ENCODE assay signal across 8 cellular contexts in genomic region chr2:32039447-32040219, GRCh38. TPM values are rescaled to one million over a fixed set of nuclear protein-coding genes. Genes with fewer than 3 reads are reported as not detected.
DNase-seq lines count a peak whose midpoint lies in the region; ATAC-seq, FAIRE-seq and TF ChIP-seq lines count a peak whose summit lies in the region.

DPY30 (minus strand) TSS chr2:32039805; CDS start chr2:32039456, 349 bp downstream.

- H3K27me3 ChIP-seq in DND-41 (ENCODE audit: insufficient read depth, low read length, poor library complexity) (no peaks in the 10 kb centered on the region), Karpas-422 (ENCODE audit: low read length) (no peaks in the 10 kb centered on the region), esophagus muscularis mucosa (no peaks in the 10 kb centered on the region), muscle layer of duodenum (ENCODE audit: low read depth, low read length) (no peaks in the 10 kb centered on the region)

- H2AFZ ChIP-seq in DND-41 (ENCODE audit: low read depth, low read length) (peak within 1 kb of the TSS; percentile 100), Karpas-422 (ENCODE audit: low read length) (peak within 1 kb of the TSS; percentile 29; the same call in 1 of the 2 replicates)

- ATAC-seq in DND-41 (ENCODE audit: insufficient read depth, low read depth) (peak; percentile 91), GM21825 (IDR thresholded peaks at IDR 0.05; ENCODE audit: unreplicated experiment) (peak; percentile 91)

- H3K27ac ChIP-seq in DND-41 (ENCODE audit: low read length) (peak within 1 kb of the TSS; percentile 98), Karpas-422 (ENCODE audit: low read length) (peak within 1 kb of the TSS; percentile 27; the same call in 1 of the 2 replicates), esophagus muscularis mucosa (replicated peaks in 1 of 4) (peak within 1 kb of the TSS; percentile 77 to 87 (median 84)), muscle layer of duodenum (ENCODE audit: low read length) (peak within 1 kb of the TSS; percentile 84)

- intact Hi-C loops in esophagus muscularis mucosa (cut with DNase I): loop anchor here (2.0 to 5.0 kb wide), 2 partner anchors 23 to 32 kb away; partner anchors contain the start of gene SPAST

- H3K4me1 ChIP-seq in DND-41 (ENCODE audit: insufficient read depth, low read length) (peaks cover 26% of the 10 kb centered on the region), Karpas-422 (ENCODE audit: low read length) (peaks cover 15% of the 10 kb centered on the region), esophagus muscularis mucosa (peaks cover 15 to 20% (median 16%) of the 10 kb centered on the region in 4 donors), muscle layer of duodenum (ENCODE audit: control insufficient read depth in 1 of 2, insufficient read depth in 2 of 2, low read length in 2 of 2) (peaks cover 0 to 6% of the 10 kb centered on the region in 2 donors)

- 0% methylated on average over 10 of the region's 43 CpGs for WGBS in esophagus muscularis mucosa

- no peaks in the 10 kb centered on the region for H3K9me2 ChIP-seq in Karpas-422 (replicated peaks; ENCODE audit: insufficient read depth, low read length)

- H4K20me1 ChIP-seq in DND-41 (ENCODE audit: insufficient read depth, low read length): no peaks in the 10 kb centered on the region
- H4K20me1 ChIP-seq in Karpas-422 (ENCODE audit: insufficient read depth, low read depth, low read length): no peaks in the 10 kb centered on the region

- H3K79me2 ChIP-seq in DND-41 (ENCODE audit: insufficient read depth, low read length) (peaks cover 34% of the 10 kb centered on the region), Karpas-422 (ENCODE audit: low read length) (peaks cover 22% of the 10 kb centered on the region)

- DNase-seq in DND-41: peak; percentile 91
- peak; percentile 97 for DNase-seq in Karpas-422
- peak; percentile 84 for DNase-seq in RCC 7860 (ENCODE audit: low spot score)
- peak; percentile 91 to 93 for DNase-seq in activated T-cell treated with anti-CD3 and anti-CD28 coated beads, Interleukin-2, amount 50 U/mL, for 48 hours
- DNase-seq in esophagus muscularis mucosa (ENCODE audit: extremely low spot score): peak; percentile 96
- peak; percentile 81 for DNase-seq in stimulated activated CD8-positive, alpha-beta memory T cell treated with anti-CD3 and anti-CD28 coated beads, Interleukin-7, amount 100 ng/mL, for 24 hours (ENCODE audit: low read depth)

- H3K9ac ChIP-seq in DND-41 (ENCODE audit: low read depth, low read length) (peak within 1 kb of the TSS; percentile 81), Karpas-422 (ENCODE audit: low read length) (peak within 1 kb of the TSS; percentile 77)

- H3K9me3 ChIP-seq in DND-41 (ENCODE audit: insufficient read depth, low read length, severe bottlenecking): no peaks in the 10 kb centered on the region
- H3K9me3 ChIP-seq in Karpas-422 (ENCODE audit: low read length): no peaks in the 10 kb centered on the region
- H3K9me3 ChIP-seq in esophagus muscularis mucosa: no peaks in the 10 kb centered on the region
- H3K9me3 ChIP-seq in muscle layer of duodenum (ENCODE audit: control insufficient read depth in 1 of 2, low read length in 2 of 2): no peaks in the 10 kb centered on the region

- TF ChIP-seq CTCF in DND-41 (IDR thresholded peaks at IDR 0.05; ENCODE audit: borderline replicate concordance, extremely low read depth, low read length, poor library complexity, severe bottlenecking) (no peak), esophagus muscularis mucosa (IDR thresholded peaks at IDR 0.05) (peak in 1 of 3 experiments; percentile 14)

- no peak for TF ChIP-seq POLR2A in esophagus muscularis mucosa (IDR thresholded peaks at IDR 0.05; ENCODE audit: low read depth)

- peak within 1 kb of the TSS; percentile 79 for H3K4me2 ChIP-seq in DND-41 (ENCODE audit: insufficient read depth, low read length)
- peak within 1 kb of the TSS; percentile 76 for H3K4me2 ChIP-seq in Karpas-422 (ENCODE audit: low read depth, low read length, poor library complexity, severe bottlenecking)

- FAIRE-seq in RCC 7860 (lab: Jason Lieb, UNC): peak; percentile 40

- H3K36me3 ChIP-seq in DND-41 (ENCODE audit: insufficient read depth, low read length) (peaks cover 6% of the 10 kb centered on the region), Karpas-422 (ENCODE audit: insufficient read depth, low read length) (no peaks in the 10 kb centered on the region), esophagus muscularis mucosa (peaks cover 2 to 26% (median 8%) of the 10 kb centered on the region in 4 donors), muscle layer of duodenum (ENCODE audit: control insufficient read depth in 1 of 2, insufficient read depth in 2 of 2, low read length in 2 of 2) (no peaks in the 10 kb centered on the region)

- TF ChIP-seq EP300 in esophagus muscularis mucosa (IDR thresholded peaks at IDR 0.05): no peak

- H3K4me3 ChIP-seq in DND-41 (ENCODE audit: low read depth in 1 of 2, low read length in 2 of 2) (peak within 1 kb of the TSS; percentile 75 to 96), Karpas-422 (ENCODE audit: low read length) (peak within 1 kb of the TSS; percentile 92), esophagus muscularis mucosa (peak within 1 kb of the TSS; percentile 68 to 99 (median 90)), muscle layer of duodenum (ENCODE audit: low read depth in 1 of 2, low read length in 2 of 2) (peak within 1 kb of the TSS; percentile 85 to 89)

RNA-seq across cellular contexts. Expression of gene DPY30, which starts in this region (rescaled TPM):
- total RNA-seq in Karpas-422 (2014; rRNA removed; shearing (Covaris generic); ENCODE audit: low replicate concordance): 67.5 and 88.3 TPM in 2 replicates
- total RNA-seq in esophagus muscularis mucosa: 10 to 100 TPM; 52.6 to 83.1 (median 61.1) TPM

Comparison
In these comparisons a context has a peak if more than half of its experiments do, and no peak if none do; other contexts are left out.
1. Peak in every context shown above with its lines: DNase-seq, ATAC-seq, H3K4me3 ChIP-seq and H3K27ac ChIP-seq.
2. H3K27ac ChIP-seq: peak in every context shown above with its lines; median percentile 98 in DND-41; 84 in esophagus muscularis mucosa; 84 in muscle layer of duodenum; 27 in Karpas-422.